15 cellular contexts compared by ENCODE assay signal in the genomic region with DNA sequence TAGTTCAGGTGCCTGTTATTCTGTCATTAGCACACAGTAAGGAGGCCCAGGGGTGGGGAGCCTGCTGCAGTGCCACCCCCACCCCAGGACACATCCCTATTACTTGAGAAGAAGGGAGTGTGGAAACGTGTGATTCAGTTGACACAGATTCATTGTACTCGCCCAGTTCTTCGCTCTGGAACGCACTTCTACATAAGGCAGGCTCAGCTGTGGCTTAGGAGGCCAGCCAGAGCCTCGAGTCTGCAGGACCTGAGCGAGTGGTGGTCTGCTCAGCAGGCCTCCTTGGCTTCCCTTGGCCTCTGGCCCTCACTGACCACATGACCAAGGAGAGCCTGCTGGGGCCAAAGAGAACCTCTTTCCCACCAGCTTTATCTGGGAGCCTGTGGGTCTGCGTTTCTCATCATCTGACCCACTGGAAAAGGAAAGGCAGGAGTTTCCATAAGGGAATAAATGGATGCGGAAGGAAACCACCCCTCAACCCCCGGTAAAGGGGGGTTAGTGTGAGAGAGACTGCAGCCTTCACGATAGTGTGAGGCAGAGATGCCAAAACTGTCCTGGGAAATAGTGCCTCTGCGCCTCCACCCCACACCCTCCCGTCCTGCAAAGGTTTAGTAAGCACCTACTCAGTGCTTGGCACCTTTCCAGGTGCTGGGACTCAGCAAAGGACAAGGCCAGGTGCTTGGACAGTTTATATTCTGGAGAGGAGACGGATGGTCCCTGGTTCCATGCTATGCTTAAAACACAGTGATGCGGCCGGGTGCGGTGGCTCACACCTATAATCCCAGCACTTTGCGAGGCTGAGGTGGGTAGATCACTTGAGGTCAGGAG.
A peak's percentile ranks its signal among the peaks of the same experiment; 100 is the strongest.
DNase-seq lines count a peak whose midpoint lies in the region; ATAC-seq and TF ChIP-seq lines count a peak whose summit lies in the region.
"Had no signal": no experiment of that assay in that cellular context is flagged by ENCODE, and none has a peak within 500 bp of the region (broad histone marks: within the 10 kb centered on the region; RNA-seq: fewer than 3 reads in every experiment).

No MANE protein-coding gene starts in this region.

- no peaks in the 10 kb centered on the region for H3K79me1 ChIP-seq in H9 (ENCODE audit: insufficient read depth, low read depth, low read length, poor library complexity, severe bottlenecking)

- peak overlapping the region in 2 of 3 experiments; percentile 81 to 92; a peak in 2 of 7 replicates for H3K27ac Mint-ChIP-seq in H9
- H3K27ac Mint-ChIP-seq in memory B cell = peak overlapping the region; percentile 53
- no peak overlapping the region for H3K27ac Mint-ChIP-seq in natural killer cell
- no peak overlapping the region for H3K27ac Mint-ChIP-seq in endothelial cell (ENCODE audit: unreplicated experiment)
- H3K27ac Mint-ChIP-seq: activated naive CD8-positive, alpha-beta T cell had no signal

- H2AFZ ChIP-seq in H9 (ENCODE audit: low read length) = no peak overlapping the region

- intact Hi-C loops in natural killer cell (cut with micrococcal nuclease) = no loop called here

- DNase-seq in H9 = no peak
- peak; percentile 88 for DNase-seq in brain pericyte (ENCODE audit: low read depth, low spot score)
- DNase-seq in memory B cell (ENCODE audit: low spot score in 2 of 2) = no peak
- peak; percentile 81 for DNase-seq in smooth muscle cell of the brain vasculature (ENCODE audit: low read depth, low spot score)
- no peak for DNase-seq in natural killer cell
- DNase-seq in NCI-H2171 treated with DMSO at 0.1 percent for 48 hours (lab: John Stamatoyannopoulos, UW) = no peak
- DNase-seq in endothelial cell (ENCODE audit: low spot score) = no peak
- DNase-seq: activated CD4-positive, CD25-positive, alpha-beta regulatory T cell treated with anti-CD3 and anti-CD28 coated beads, Interleukin-2, amount 50 U/mL, for 72 hours; activated CD8-positive, alpha-beta memory T cell treated with anti-CD3 and anti-CD28 coated beads, Interleukin-2, amount 50 U/mL, for 48 hours; NCI-H1930; NCI-H526 treated with DMSO at 0.1 percent for 48 hours; Peyer's patch; T-helper 1 cell had no signal

- no peak overlapping the region for H2AK5ac ChIP-seq in H9 (ENCODE audit: insufficient read length, low read length)

- no peak overlapping the region for H3K4me2 ChIP-seq in H9 (ENCODE audit: insufficient read depth, insufficient read length, low read length)

- no peak overlapping the region for H2BK20ac ChIP-seq in H9 (ENCODE audit: low read depth, low read length, poor library complexity, severe bottlenecking)

- H3T11ph ChIP-seq in H9 (ENCODE audit: low read length) = no peak overlapping the region

- ATAC-seq in memory B cell (ENCODE audit: low read depth) (no peak), natural killer cell (no peak)

- no peak overlapping the region for H3K27ac ChIP-seq in H9 (ENCODE audit: insufficient read length, low read depth, low read length)
- H3K27ac ChIP-seq: thoracic aorta had no signal

- no peaks in the 10 kb centered on the region for H3K9me3 Mint-ChIP-seq in H9
- no peaks in the 10 kb centered on the region for H3K9me3 Mint-ChIP-seq in memory B cell
- no peaks in the 10 kb centered on the region for H3K9me3 Mint-ChIP-seq in natural killer cell
- no peaks in the 10 kb centered on the region for H3K9me3 Mint-ChIP-seq in endothelial cell (ENCODE audit: unreplicated experiment)

- H3K4me1 ChIP-seq in H9 (ENCODE audit: insufficient read depth, low read length) = peaks cover 4% of the 10 kb centered on the region; the same call in 1 of the 2 replicates

- H3K23me2 ChIP-seq in H9 (ENCODE audit: insufficient read length, low read depth, low read length, poor library complexity, severe bottlenecking) = no peaks in the 10 kb centered on the region

- H4K91ac ChIP-seq in H9 (ENCODE audit: insufficient read length, low read depth, low read length) = no peak overlapping the region

- H3K14ac ChIP-seq in H9 (ENCODE audit: insufficient read depth, low read length) = no peak overlapping the region

- H4K20me1 ChIP-seq in H9 (ENCODE audit: control insufficient read depth, insufficient read depth, insufficient read length) = no peaks in the 10 kb centered on the region

- no peak overlapping the region for H2BK12ac ChIP-seq in H9 (ENCODE audit: insufficient read length, low read depth, low read length)

- H3K27me3 ChIP-seq in H9 (ENCODE audit: insufficient read depth, low read length) = no peaks in the 10 kb centered on the region
- H3K27me3 ChIP-seq: Peyer's patch had no signal

- H4K5ac ChIP-seq in H9 (ENCODE audit: insufficient read length, low read depth, low read length) = no peak overlapping the region

- H3K79me2 ChIP-seq in H9 (ENCODE audit: insufficient read depth, low read length) = no peaks in the 10 kb centered on the region

- no peak overlapping the region for H2BK120ac ChIP-seq in H9 (ENCODE audit: low read depth, low read length, poor library complexity, severe bottlenecking)

- H3K4me1 Mint-ChIP-seq in H9 (peaks cover 26 to 31% of the 10 kb centered on the region in 2 experiments), memory B cell (peaks cover 35% of the 10 kb centered on the region), natural killer cell (peaks cover 0 to 6% of the 10 kb centered on the region in 2 donors), endothelial cell (ENCODE audit: unreplicated experiment) (peaks cover 35% of the 10 kb centered on the region)

- no peaks in the 10 kb centered on the region for H3K9me3 ChIP-seq in H9 (ENCODE audit: control insufficient read depth, low read depth, low read length)
- H3K9me3 ChIP-seq: Peyer's patch, thoracic aorta had no signal

- H3K56ac ChIP-seq in H9 (ENCODE audit: insufficient read length, low read depth, low read length) = no peak overlapping the region

- TF ChIP-seq CTCF in H9 (conservative IDR thresholded peaks at IDR 0.05) (no peak), natural killer cell (IDR thresholded peaks at IDR 0.05) (no peak), endothelial cell (IDR thresholded peaks at IDR 0.05; ENCODE audit: unreplicated experiment) (no peak)

- H3K23ac ChIP-seq in H9 (ENCODE audit: insufficient read length, low read depth, low read length) = no peak overlapping the region

- no peak overlapping the region for H3K18ac ChIP-seq in H9 (ENCODE audit: insufficient read length, low read depth, low read length)

- H4K8ac ChIP-seq in H9 (replicated peaks; ENCODE audit: insufficient read length, low read depth, low read length) = no peak overlapping the region

- H3K4me3 Mint-ChIP-seq in H9 (no peak overlapping the region), memory B cell (no peak overlapping the region), natural killer cell (no peak overlapping the region), endothelial cell (ENCODE audit: unreplicated experiment) (no peak overlapping the region)
- H3K4me3 Mint-ChIP-seq: activated naive CD8-positive, alpha-beta T cell had no signal

- no peak overlapping the region for H2BK15ac ChIP-seq in H9 (ENCODE audit: low read depth, low read length)

- no CpG with 5 or more reads among the region's 17 CpGs for WGBS in H9 (ENCODE audit: extremely low coverage, insufficient read length, low lambda C conversion rate)

- no peak overlapping the region for H2BK5ac ChIP-seq in H9 (ENCODE audit: insufficient read length, low read length)

- no peak overlapping the region for H3K9ac ChIP-seq in H9 (ENCODE audit: extremely low read depth, insufficient read length, low read length)

- no peak overlapping the region for H3K4ac ChIP-seq in H9 (ENCODE audit: low read depth, low read length)

- no peaks in the 10 kb centered on the region for H3K27me3 Mint-ChIP-seq in H9 (ENCODE audit: low read depth)
- H3K27me3 Mint-ChIP-seq in memory B cell = no peaks in the 10 kb centered on the region
- H3K27me3 Mint-ChIP-seq in natural killer cell (ENCODE audit: low read depth in 2 of 2) = no peaks in the 10 kb centered on the region
- H3K27me3 Mint-ChIP-seq in endothelial cell (ENCODE audit: unreplicated experiment) = peaks cover 2% of the 10 kb centered on the region
- H3K27me3 Mint-ChIP-seq: activated naive CD8-positive, alpha-beta T cell had no signal

- H3K36me3 Mint-ChIP-seq in H9 (ENCODE audit: insufficient read depth in 1 of 3, low read depth in 3 of 3) (no peaks in the 10 kb centered on the region), memory B cell (no peaks in the 10 kb centered on the region), natural killer cell (no peaks in the 10 kb centered on the region), endothelial cell (ENCODE audit: low read depth, unreplicated experiment) (no peaks in the 10 kb centered on the region)
- H3K36me3 Mint-ChIP-seq: activated naive CD8-positive, alpha-beta T cell had no signal

Comparison
In these comparisons a context has a peak if more than half of its experiments do, and no peak if none do; other contexts are left out.
1. DNase-seq: peak in brain pericyte (single experiment) and smooth muscle cell of the brain vasculature (single experiment); none in H9 (single experiment), memory B cell (0 of 2), natural killer cell (single experiment), NCI-H2171 treated with DMSO at 0.1 percent for 48 hours (single experiment) and endothelial cell (single experiment).
2. H3K27ac Mint-ChIP-seq: peak in H9 (2 of 3) and memory B cell (single experiment); none in natural killer cell (0 of 2) and endothelial cell (single experiment).